17 cellular contexts compared by ENCODE assay signal in the genomic region with DNA sequence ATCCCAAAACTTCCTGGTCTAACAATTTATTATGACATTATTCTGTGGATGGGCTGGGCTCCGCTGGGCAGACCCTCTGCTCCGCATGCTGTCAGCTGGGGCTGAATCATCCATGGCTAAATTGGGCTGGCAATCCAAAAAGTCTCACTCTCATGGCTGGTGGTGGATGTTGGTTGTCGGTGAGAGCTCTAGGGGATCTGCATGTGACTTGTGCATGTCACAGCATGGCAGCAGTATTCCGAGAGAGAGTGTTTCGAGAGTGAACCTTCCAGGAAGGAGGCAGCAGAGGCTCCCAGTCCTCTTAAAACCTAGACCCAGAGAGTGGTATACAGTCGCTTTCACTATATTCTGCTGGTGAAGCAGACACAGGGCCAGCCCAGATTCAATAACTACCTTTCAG. TPM values are rescaled to one million over a fixed set of nuclear protein-coding genes. Genes with fewer than 3 reads are reported as not detected.
DNase-seq lines count a peak whose midpoint lies in the region; ATAC-seq and TF ChIP-seq lines count a peak whose summit lies in the region.
"Had no signal": no experiment of that assay in that cellular context is flagged by ENCODE, and none has a peak within 500 bp of the region (broad histone marks: within the 10 kb centered on the region; RNA-seq: fewer than 3 reads in every experiment).

No MANE protein-coding gene starts in this region.

- H3K4me3 Mint-ChIP-seq in IgD-negative memory B cell: no peak overlapping the region
- H3K4me3 Mint-ChIP-seq in chondrocyte (ENCODE audit: unreplicated experiment): no peak overlapping the region
- H3K4me3 Mint-ChIP-seq in progenitor cell of endocrine pancreas (ENCODE audit: low read depth): no peak overlapping the region

- no peak for ATAC-seq in right cardiac atrium
- ATAC-seq: HepG2, Panc1 had no signal

- peak overlapping the region; percentile 85 for H3K27ac ChIP-seq in right cardiac atrium (ENCODE audit: low read length)

- no peaks in the 10 kb centered on the region for H3K4me1 Mint-ChIP-seq in IgD-negative memory B cell
- peaks cover 39% of the 10 kb centered on the region for H3K4me1 Mint-ChIP-seq in chondrocyte (ENCODE audit: low read depth)
- H3K4me1 Mint-ChIP-seq in progenitor cell of endocrine pancreas (ENCODE audit: low read depth): peaks cover 60% of the 10 kb centered on the region

- peaks cover 4% of the 10 kb centered on the region for H3K4me1 ChIP-seq in right cardiac atrium (ENCODE audit: control insufficient read depth, insufficient read depth, low read length)
- H3K4me1 ChIP-seq: BE2C had no signal

- intact Hi-C loops in right cardiac atrium (cut with DNase I): no loop called here

- H3K27me3 Mint-ChIP-seq in IgD-negative memory B cell (peaks cover 10% of the 10 kb centered on the region), chondrocyte (ENCODE audit: low read depth) (no peaks in the 10 kb centered on the region), progenitor cell of endocrine pancreas (peaks cover 3% of the 10 kb centered on the region)

- no peak overlapping the region for H3K4me3 ChIP-seq in right cardiac atrium (ENCODE audit: low read length)

- H3K27ac Mint-ChIP-seq in IgD-negative memory B cell: peak overlapping the region in 2 of 3 donors; percentile 2 to 57
- peak overlapping the region; percentile 1 for H3K27ac Mint-ChIP-seq in chondrocyte (ENCODE audit: unreplicated experiment)
- peak overlapping the region; percentile 23 for H3K27ac Mint-ChIP-seq in progenitor cell of endocrine pancreas

- no peak for DNase-seq in chondrocyte (ENCODE audit: low spot score)
- no peak for DNase-seq in right cardiac atrium
- no peak for DNase-seq in progenitor cell of endocrine pancreas (ENCODE audit: low spot score, unreplicated experiment)
- DNase-seq in NCI-H2081 treated with DMSO at 0.1 percent for 48 hours (lab: John Stamatoyannopoulos, UW): no peak
- DNase-seq in C1 segment of cervical spinal cord (lab: John Stamatoyannopoulos, UW): no peak
- no peak for DNase-seq in DMS53 treated with DMSO at 0.1 percent for 48 hours (lab: John Stamatoyannopoulos, UW; ENCODE audit: unreplicated experiment)
- DNase-seq: BE2C, EL, Karpas-422, MM.1S, NCI-H1417, NCI-H1930, NCI-H2171 treated with DMSO at 0.1 percent for 48 hours, SHP77 treated with DMSO at 0.1 percent for 48 hours had no signal

- no peaks in the 10 kb centered on the region for H3K27me3 ChIP-seq in right cardiac atrium (ENCODE audit: control insufficient read depth, insufficient read depth)
- H3K27me3 ChIP-seq: BE2C had no signal

- no peaks in the 10 kb centered on the region for H3K9me3 ChIP-seq in right cardiac atrium (ENCODE audit: control insufficient read depth, low read length)
- H3K9me3 ChIP-seq: BE2C had no signal

- 60% methylated on average over 6 of the region's 6 CpGs for WGBS in right cardiac atrium

- no peaks in the 10 kb centered on the region for H3K36me3 Mint-ChIP-seq in IgD-negative memory B cell
- peaks cover 2% of the 10 kb centered on the region for H3K36me3 Mint-ChIP-seq in chondrocyte (ENCODE audit: low read depth)
- peaks cover 10% of the 10 kb centered on the region for H3K36me3 Mint-ChIP-seq in progenitor cell of endocrine pancreas (ENCODE audit: insufficient read depth)

- TF ChIP-seq CTCF in chondrocyte (IDR thresholded peaks at IDR 0.05) (no peak), progenitor cell of endocrine pancreas (IDR thresholded peaks at IDR 0.05; ENCODE audit: unreplicated experiment) (no peak)

- H3K9me3 Mint-ChIP-seq in IgD-negative memory B cell (no peaks in the 10 kb centered on the region), chondrocyte (ENCODE audit: low read depth) (no peaks in the 10 kb centered on the region), progenitor cell of endocrine pancreas (ENCODE audit: low read depth) (peaks cover 3% of the 10 kb centered on the region)

RNA-seq across cellular contexts. Expression of a gene that starts 9.9 kb away (rescaled TPM):
- polyA plus RNA-seq in IgD-negative memory B cell (0.21 TPM), right cardiac atrium (9.5 TPM)
- total RNA-seq in chondrocyte (5.9 to 10.7 TPM (median 7.6 TPM) in 3 replicates), right cardiac atrium (10 to 100 TPM; 17.0 to 26.4 (median 24.7) TPM), progenitor cell of endocrine pancreas (26.3 and 30.0 TPM in 2 replicates)
- total RNA-seq: HepG2 had no signal
